10 cellular contexts compared by ENCODE assay signal in genomic region chr10:90138844-90139243, GRCh38.
DNase-seq lines count a peak whose midpoint lies in the region; ATAC-seq and TF ChIP-seq lines count a peak whose summit lies in the region.
"Had no signal": no experiment of that assay in that cellular context is flagged by ENCODE, and none has a peak within 500 bp of the region (broad histone marks: within the 10 kb centered on the region; RNA-seq: fewer than 3 reads in every experiment).

No MANE protein-coding gene starts in this region.

- H3K9me3 ChIP-seq in A673 (ENCODE audit: low read depth, low read length, poor library complexity, severe bottlenecking): peaks cover 20% of the 10 kb centered on the region

- no peaks in the 10 kb centered on the region for H3K27me3 ChIP-seq in A673 (replicated peaks; ENCODE audit: insufficient read depth, low read depth, low read length, poor library complexity)

- H3K36me3 ChIP-seq in A673 (ENCODE audit: insufficient read depth, low read length, poor library complexity, severe bottlenecking): no peaks in the 10 kb centered on the region

- ATAC-seq in HG03520 (IDR thresholded peaks at IDR 0.05; ENCODE audit: unreplicated experiment) (no peak), HG03521 (IDR thresholded peaks at IDR 0.05; ENCODE audit: unreplicated experiment) (no peak)

- no peaks in the 10 kb centered on the region for H3K4me1 ChIP-seq in A673 (ENCODE audit: insufficient read depth, low read length, poor library complexity, severe bottlenecking)

- BruUV-seq in A673 (replicated peaks; lab: Mats Ljungman, UMichigan): no TSS peak

- CTCF ChIA-PET in A673 (lab: Charles Lee): no interaction called here

- H3K4me3 ChIP-seq in A673 (ENCODE audit: low read depth, low read length, poor library complexity, severe bottlenecking) (no peak overlapping the region), GM12875 (ENCODE audit: low read depth, low read length) (no peak overlapping the region), fibroblast of the aortic adventitia (ENCODE audit: low read depth, low read length) (no peak overlapping the region)

- H3K27ac ChIP-seq in A673 (ENCODE audit: low read depth, low read length, poor library complexity, severe bottlenecking): no peak overlapping the region

- POLR2A ChIA-PET in A673 (lab: Charles Lee; ENCODE audit: low non-redundant PET): no interaction called here

- intact Hi-C loops in A673 (cut with micrococcal nuclease; ENCODE audit: unreplicated experiment): loop anchor here (5.0 kb wide), 1 partner anchor 342 kb away; no protein-coding TSS in a partner anchor

- DNase-seq in A673 (ENCODE audit: low spot score): no peak
- peak; percentile 3 for DNase-seq in RPMI8226
- DNase-seq in fibroblast of the aortic adventitia (ENCODE audit: low read depth): peak; percentile 12
- DNase-seq in NCI-H526 (lab: John Stamatoyannopoulos, UW): no peak
- DNase-seq in central memory CD4-positive, alpha-beta T cell: no peak
- DNase-seq: aorta, NCI-H226 had no signal

- TF ChIP-seq CTCF in A673 (conservative IDR thresholded peaks at IDR 0.05; ENCODE audit: low read depth, low read length): peak; percentile 29; the same call in 1 of the 2 replicates
- peak; percentile 37; the same call in 1 of the 2 replicates for TF ChIP-seq CTCF in GM12875 (IDR thresholded peaks at IDR 0.05; ENCODE audit: borderline replicate concordance, insufficient read depth, low read depth, low read length)
- peak; percentile 42 for TF ChIP-seq CTCF in fibroblast of the aortic adventitia (IDR thresholded peaks at IDR 0.05; ENCODE audit: insufficient read depth, low read length)

Comparison
In these comparisons a context has a peak if more than half of its experiments do, and no peak if none do; other contexts are left out.
1. DNase-seq: peak in RPMI8226 (single experiment) and fibroblast of the aortic adventitia (single experiment); none in A673 (single experiment), NCI-H526 (0 of 2) and central memory CD4-positive, alpha-beta T cell (single experiment).
2. Peak in every context shown above with its lines, with median percentiles within 50 percentile points of each other: CTCF ChIP-seq.